8 cellular contexts compared by ENCODE assay signal in genomic region chrX:50813843-50814661, GRCh38. TPM values are rescaled to one million over a fixed set of nuclear protein-coding genes. Genes with fewer than 3 reads are reported as not detected.
DNase-seq lines count a peak whose midpoint lies in the region; ATAC-seq, FAIRE-seq and TF ChIP-seq lines count a peak whose summit lies in the region.

TSS of gene SHROOM4 (minus strand) at chrX:50814194. CDS start at chrX:50814018, 176 bp downstream.

- TF ChIP-seq RAD21 in A549 (conservative IDR thresholded peaks at IDR 0.05 in 1 of 2, IDR thresholded peaks at IDR 0.05 in 1 of 2), result no peak

- peak within 1 kb of the TSS in 1 of 2 experiments; percentile 57; a peak in 2 of 6 replicates for H3K27ac ChIP-seq in A549
- peak within 1 kb of the TSS; percentile 63 to 71 for H3K27ac ChIP-seq in tibial artery
- H3K27ac ChIP-seq in CD8-positive, alpha-beta T cell (ENCODE audit: low read depth, low read length), result no peak within 1 kb of the TSS

- H3K36me3 ChIP-seq in tibial artery, result no peaks in the 10 kb centered on the region
- H3K36me3 ChIP-seq in CD8-positive, alpha-beta T cell (ENCODE audit: insufficient read depth, low read length), result no peaks in the 10 kb centered on the region

- no peak for TF ChIP-seq EP300 in A549 (IDR thresholded peaks at IDR 0.05)

- 84% methylated on average over 28 of the region's 47 CpGs for whole genome bisulfite sequencing in A549 (ENCODE audit: missing lambda C conversion rate)

- no peaks in the 10 kb centered on the region for H3K4me1 ChIP-seq in A549
- no peaks in the 10 kb centered on the region for H3K4me1 ChIP-seq in tibial artery
- no peaks in the 10 kb centered on the region for H3K4me1 ChIP-seq in CD8-positive, alpha-beta T cell (ENCODE audit: insufficient read depth, low read length)

- no peak for TF ChIP-seq CTCF in A549 (IDR thresholded peaks at IDR 0.05)
- no peak for TF ChIP-seq CTCF in tibial artery (IDR thresholded peaks at IDR 0.05)
- TF ChIP-seq CTCF in CD8-positive, alpha-beta T cell (IDR thresholded peaks at IDR 0.05), result no peak

- no peaks in the 10 kb centered on the region for H3K9me3 ChIP-seq in A549
- peaks cover 0 to 7% (median 0%) of the 10 kb centered on the region in 3 donors for H3K9me3 ChIP-seq in tibial artery
- no peaks in the 10 kb centered on the region for H3K9me3 ChIP-seq in CD8-positive, alpha-beta T cell (ENCODE audit: low read length)

- TF ChIP-seq POLR2A in A549 (IDR thresholded peaks at IDR 0.05; ENCODE audit: low read length), result no peak

- H3K27me3 ChIP-seq in tibial artery, result no peaks in the 10 kb centered on the region
- H3K27me3 ChIP-seq in CD8-positive, alpha-beta T cell (ENCODE audit: insufficient read depth, low read length), result no peaks in the 10 kb centered on the region

- no peaks in the 10 kb centered on the region for H3K36me3 Mint-ChIP-seq in CD8-positive, alpha-beta T cell

- H3K4me3 ChIP-seq in A549, result peak within 1 kb of the TSS; percentile 43
- H3K4me3 ChIP-seq in tibial artery, result peak within 1 kb of the TSS; percentile 58 to 63
- H3K4me3 ChIP-seq in CD8-positive, alpha-beta T cell (ENCODE audit: low read depth, low read length), result no peak within 1 kb of the TSS

- no peaks in the 10 kb centered on the region for H3K4me1 Mint-ChIP-seq in CD8-positive, alpha-beta T cell (ENCODE audit: low read depth)

- POLR2A ChIA-PET in A549 (lab: Yijun Ruan, JAX), result no interaction called here
- POLR2A ChIA-PET in CD8-positive, alpha-beta T cell (lab: Charles Lee), result no interaction called here

- no peak for ATAC-seq in A549
- ATAC-seq in esophagus mucosa, result peak; percentile 57
- no peak for ATAC-seq in GM21529 (IDR thresholded peaks at IDR 0.05; ENCODE audit: unreplicated experiment)
- ATAC-seq in HG03442 (IDR thresholded peaks at IDR 0.05; ENCODE audit: unreplicated experiment), result no peak
- ATAC-seq in CD8-positive, alpha-beta T cell, result no peak

- H3K9me3 Mint-ChIP-seq in CD8-positive, alpha-beta T cell, result no peaks in the 10 kb centered on the region

- CTCF ChIA-PET in A549 (lab: Yijun Ruan, JAX), result no interaction called here
- CTCF ChIA-PET in CD8-positive, alpha-beta T cell (lab: Charles Lee), result no interaction called here

- DNase-seq in A549 (ENCODE audit: low read depth in 1 of 2, low spot score in 1 of 2) (no peak), NCI-H1105 treated with DMSO at 0.1 percent for 48 hours (lab: John Stamatoyannopoulos, UW) (peak; percentile 3), mesenteric fat pad (ENCODE audit: low spot score) (peak; percentile 89), tibial artery (peak; percentile 23 to 64)
- DNase-seq in CD8-positive, alpha-beta T cell, result no peak

- H3K4me2 ChIP-seq in A549, result peak within 1 kb of the TSS; percentile 85

- H3K4me3 Mint-ChIP-seq in CD8-positive, alpha-beta T cell, result no peak within 1 kb of the TSS

- intact Hi-C loops in tibial artery (cut with DNase I; ENCODE audit: low total_unique reads), result no loop called here
- intact Hi-C loops in CD8-positive, alpha-beta T cell (cut with DNase I, micrococcal nuclease), result no loop called here

- H3K27me3 Mint-ChIP-seq in CD8-positive, alpha-beta T cell (ENCODE audit: low read depth), result peaks cover 33% of the 10 kb centered on the region

- no peak for FAIRE-seq in A549 (lab: Jason Lieb, UNC)

- H3K27ac Mint-ChIP-seq in CD8-positive, alpha-beta T cell, result no peak within 1 kb of the TSS

TF ChIP-seq in A549, 52 proteins besides CTCF, POLR2A, EP300 and RAD21:
- TF ChIP-seq KDM1A (IDR thresholded peaks at IDR 0.05; ENCODE audit: low read depth) (no peak), EHF (CRISPR knock-in tag; IDR thresholded peaks at IDR 0.05) (no peak), GATA3 (IDR thresholded peaks at IDR 0.05; ENCODE audit: borderline replicate concordance) (no peak), CBX2 (IDR thresholded peaks at IDR 0.05; ENCODE audit: borderline replicate concordance, low read depth) (no peak), CHD2 (IDR thresholded peaks at IDR 0.05; ENCODE audit: low read length, partially characterized antibody) (no peak), TFCP2L1 (CRISPR knock-in tag; IDR thresholded peaks at IDR 0.05) (no peak), ESRRA (IDR thresholded peaks at IDR 0.05; ENCODE audit: borderline replicate concordance, low read length) (no peak), HOXA7 (CRISPR knock-in tag; IDR thresholded peaks at IDR 0.05) (no peak), ZNF302 (CRISPR knock-in tag; IDR thresholded peaks at IDR 0.05) (no peak), KDM5A (IDR thresholded peaks at IDR 0.05) (no peak), FOXS1 (CRISPR knock-in tag; IDR thresholded peaks at IDR 0.05) (no peak), CBX8 (IDR thresholded peaks at IDR 0.05) (no peak), ZC3H11A (IDR thresholded peaks at IDR 0.05) (no peak), RCOR1 (IDR thresholded peaks at IDR 0.05; ENCODE audit: low read depth, low read length) (no peak), HDAC2 (IDR thresholded peaks at IDR 0.05) (no peak), BHLHE40 (IDR thresholded peaks at IDR 0.05; ENCODE audit: low read depth, low read length) (no peak), MYC (IDR thresholded peaks at IDR 0.05; ENCODE audit: borderline replicate concordance, low read length) (no peak)
- TF ChIP-seq, protein P1, sequence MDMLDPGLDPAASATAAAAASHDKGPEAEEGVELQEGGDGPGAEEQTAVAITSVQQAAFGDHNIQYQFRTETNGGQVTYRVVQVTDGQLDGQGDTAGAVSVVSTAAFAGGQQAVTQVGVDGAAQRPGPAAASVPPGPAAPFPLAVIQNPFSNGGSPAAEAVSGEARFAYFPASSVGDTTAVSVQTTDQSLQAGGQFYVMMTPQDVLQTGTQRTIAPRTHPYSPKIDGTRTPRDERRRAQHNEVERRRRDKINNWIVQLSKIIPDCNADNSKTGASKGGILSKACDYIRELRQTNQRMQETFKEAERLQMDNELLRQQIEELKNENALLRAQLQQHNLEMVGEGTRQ (IDR thresholded peaks at IDR 0.05), result no peak

RNA-seq across cellular contexts. Expression of gene SHROOM4, which starts in this region (rescaled TPM):
- not detected in 2 replicates for polyA plus RNA-seq in A549 (2011; rRNA removed)
- not detected in 2 replicates for polyA plus RNA-seq in A549 (2012; cell fraction: cytosol; rRNA removed)
- not detected in 2 replicates for polyA plus RNA-seq in A549 (2012; cell fraction: nucleus; rRNA removed)
- not detected in 3 replicates for polyA plus RNA-seq in A549 (2017; fragmentation: RNase III; extraction: RNeasy Plus Mini Kit Qiagen cat#74134 plus additional on column Dnase treatment)
- polyA minus RNA-seq in A549 (2011; rRNA and poly(A)+ RNA removed), result not detected in 2 replicates
- total RNA-seq in esophagus mucosa, result 1.7 TPM
- 22.0 TPM for total RNA-seq in mesenteric fat pad
- total RNA-seq in CD8-positive, alpha-beta T cell, result not detected

Comparison
In these comparisons a context has a peak if more than half of its experiments do, and no peak if none do; other contexts are left out.
1. DNase-seq: peak in NCI-H1105 treated with DMSO at 0.1 percent for 48 hours (single experiment), mesenteric fat pad (single experiment) and tibial artery (2 of 2); none in A549 (0 of 2) and CD8-positive, alpha-beta T cell (0 of 7).